25 cellular contexts compared by ENCODE assay signal in the genomic region with DNA sequence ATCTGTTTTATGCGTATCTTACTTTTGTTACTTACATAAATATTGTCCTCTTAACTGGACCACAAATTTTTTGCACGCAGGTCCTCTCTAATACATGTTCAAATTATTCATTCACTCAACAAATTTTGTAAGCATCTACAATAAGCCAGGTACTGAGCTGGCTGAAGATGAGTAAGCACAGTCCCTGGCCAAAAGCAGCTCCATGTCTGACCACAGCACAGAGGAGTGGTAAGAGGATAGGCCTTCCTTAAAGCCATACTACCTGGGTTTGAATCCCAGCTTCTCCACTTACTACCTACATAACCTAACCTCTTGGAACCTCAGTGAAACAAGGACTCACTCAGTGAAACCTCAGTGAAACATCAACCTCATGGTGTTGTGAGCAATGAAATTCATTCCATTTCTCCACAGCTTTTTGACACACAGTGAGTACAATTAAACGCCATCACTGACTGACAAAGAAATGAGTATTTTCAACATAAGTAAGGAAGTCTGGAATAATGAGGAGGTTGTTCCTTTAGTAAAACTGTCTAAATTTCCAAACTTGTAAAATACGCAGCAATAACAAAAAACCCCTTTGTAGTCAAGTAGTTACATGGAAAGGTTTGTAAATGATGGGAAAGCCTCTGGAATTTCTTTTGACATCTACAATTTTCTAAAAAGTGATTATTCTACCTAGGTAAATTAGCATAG. TPM values are rescaled to one million over a fixed set of nuclear protein-coding genes. Genes with fewer than 3 reads are reported as not detected.
DNase-seq lines count a peak whose midpoint lies in the region; ATAC-seq and TF ChIP-seq lines count a peak whose summit lies in the region.
"Had no signal": no experiment of that assay in that cellular context is flagged by ENCODE, and none has a peak within 500 bp of the region (broad histone marks: within the 10 kb centered on the region; RNA-seq: fewer than 3 reads in every experiment).

No MANE protein-coding gene starts in this region.

- H3K4me1 ChIP-seq in breast epithelium (no peaks in the 10 kb centered on the region), RWPE2 (ENCODE audit: insufficient read depth, poor library complexity, severe bottlenecking) (no peaks in the 10 kb centered on the region)

- no peak for TF ChIP-seq POLR2A in breast epithelium (IDR thresholded peaks at IDR 0.05)

- TF ChIP-seq CTCF in MCF 10A (IDR thresholded peaks at IDR 0.05; ENCODE audit: unreplicated experiment) = no peak
- no peak for TF ChIP-seq CTCF in breast epithelium (IDR thresholded peaks at IDR 0.05)
- TF ChIP-seq CTCF in RWPE2 (IDR thresholded peaks at IDR 0.05; ENCODE audit: poor library complexity, severe bottlenecking) = no peak
- no peak for TF ChIP-seq CTCF in fibroblast of mammary gland (conservative IDR thresholded peaks at IDR 0.05; ENCODE audit: control insufficient read depth, insufficient read depth, low read depth, low read length)

- DNase-seq in MCF 10A (ENCODE audit: unreplicated experiment) (peak; percentile 33), breast epithelium (ENCODE audit: low spot score in 2 of 2) (no peak), RWPE2 (ENCODE audit: low spot score) (no peak), fibroblast of mammary gland (ENCODE audit: low read depth) (peak; percentile 68), RPMI8226 (no peak)
- DNase-seq in stimulated activated effector memory CD8-positive, alpha-beta T cell treated with anti-CD3 and anti-CD28 coated beads, Interleukin-12 subunit alpha, Interleukin-12 subunit beta, amount 100 ng/mL, for 72 hours (ENCODE audit: low spot score in 2 of 2) = no peak
- DNase-seq in NK-92 treated with Interleukin-12 subunit alpha and Interleukin-12 subunit beta, amount 100 ng/mL, for 24 hours (lab: John Stamatoyannopoulos, UW) = no peak
- DNase-seq: activated CD4-positive, alpha-beta T cell treated with anti-CD3 and anti-CD28 coated beads, Interleukin-2, amount 50 U/mL, for 48 hours; activated gamma-delta T cell; activated T-cell treated with anti-CD3 and anti-CD28 coated beads for 4 hours; amygdala; central memory CD4-positive, alpha-beta T cell; left cardiac atrium; NCI-H146; NCI-H2171; NCI-H774; pancreas; PC-9; right lobe of liver; T-helper 2 cell had no signal

- intact Hi-C loops in MCF 10A (cut with micrococcal nuclease) = loop anchor here (10.0 kb wide), 1 partner anchor 60 kb away; no protein-coding TSS in a partner anchor
- intact Hi-C loops in breast epithelium (cut with DNase I; ENCODE audit: low total_unique reads) = no loop called here

- ATAC-seq in RWPE2 (ENCODE audit: low read depth) = peak; percentile 70
- no peak for ATAC-seq in stimulated activated effector memory CD8-positive, alpha-beta T cell treated with anti-CD3 and anti-CD28 coated beads, Interleukin-12 subunit alpha, Interleukin-12 subunit beta, amount 100 ng/mL, for 72 hours
- no peak for ATAC-seq in GM21367 (IDR thresholded peaks at IDR 0.05; ENCODE audit: unreplicated experiment)
- ATAC-seq: natural killer cell treated with Interleukin-12 subunit alpha and Interleukin-12 subunit beta and Interleukin-15 and Interleukin-18, amount 100 ng/mL, for 72 hours; stimulated activated memory B cell treated with anti-CD40 and anti-IgM and Interleukin-4, amounts not matched to agents 10 μg/mL and 1 μg/mL and 100 μg/mL, for 72 hours had no signal

- POLR2A ChIA-PET in MCF 10A (lab: Yijun Ruan, JAX) = interaction anchor here (0.8 to 3.5 kb wide), 2 partner anchors 8 to 14 kb away, joined by 4 to 16 read pairs; no protein-coding TSS in a partner anchor

- no peaks in the 10 kb centered on the region for H3K36me3 ChIP-seq in breast epithelium
- peaks cover 64% of the 10 kb centered on the region for H3K36me3 ChIP-seq in RWPE2 (ENCODE audit: low read depth)

- H3K9me3 ChIP-seq in breast epithelium = no peaks in the 10 kb centered on the region
- H3K9me3 ChIP-seq in RWPE2 (ENCODE audit: severe bottlenecking) = no peaks in the 10 kb centered on the region
- H3K9me3 ChIP-seq: BE2C, pancreas, right lobe of liver had no signal

- CTCF ChIA-PET in MCF 10A (lab: Yijun Ruan, JAX) = interaction anchor here (0.6 to 1.4 kb wide), 4 partner anchors 72 to 691 kb away, joined by 3 to 4 read pairs (median 4); a partner anchor contains a TSS

- H3K4me3 ChIP-seq in breast epithelium (no peak overlapping the region), RWPE2 (ENCODE audit: severe bottlenecking) (no peak overlapping the region), fibroblast of mammary gland (ENCODE audit: control insufficient read depth, low read depth, low read length) (no peak overlapping the region)
- H3K4me3 ChIP-seq: pancreas, PC-9, right lobe of liver had no signal

- H3K4me1 Mint-ChIP-seq in MCF 10A (ENCODE audit: insufficient read depth, unreplicated experiment) = peaks cover 20% of the 10 kb centered on the region
- H3K4me1 Mint-ChIP-seq in stimulated activated effector memory CD8-positive, alpha-beta T cell treated with anti-CD3 and anti-CD28 coated beads, Interleukin-12 subunit alpha, Interleukin-12 subunit beta, amount 100 ng/mL, for 72 hours = peaks cover 22% of the 10 kb centered on the region

- H3K27ac ChIP-seq in breast epithelium = no peak overlapping the region
- H3K27ac ChIP-seq in RWPE2 (ENCODE audit: poor library complexity, severe bottlenecking) = no peak overlapping the region
- H3K27ac ChIP-seq: PC-9, right lobe of liver, WERI-Rb-1 had no signal

- no TSS peak for BruUV-seq in MCF 10A (replicated peaks; lab: Mats Ljungman, UMichigan)

- peaks cover 32% of the 10 kb centered on the region for H3K36me3 Mint-ChIP-seq in MCF 10A (ENCODE audit: insufficient read depth, unreplicated experiment)
- H3K36me3 Mint-ChIP-seq in stimulated activated effector memory CD8-positive, alpha-beta T cell treated with anti-CD3 and anti-CD28 coated beads, Interleukin-12 subunit alpha, Interleukin-12 subunit beta, amount 100 ng/mL, for 72 hours = peaks cover 70% of the 10 kb centered on the region

- H3K27me3 Mint-ChIP-seq in MCF 10A (ENCODE audit: insufficient read depth, unreplicated experiment) = no peaks in the 10 kb centered on the region
- H3K27me3 Mint-ChIP-seq: natural killer cell treated with Interleukin-12 subunit alpha and Interleukin-12 subunit beta and Interleukin-15 and Interleukin-18, amount 100 ng/mL, for 72 hours; stimulated activated memory B cell treated with anti-CD40 and anti-IgM and Interleukin-4, amounts not matched to agents 10 μg/mL and 1 μg/mL and 100 μg/mL, for 72 hours had no signal

- no peak overlapping the region for H3K4me3 Mint-ChIP-seq in MCF 10A (ENCODE audit: unreplicated experiment)
- no peak overlapping the region for H3K4me3 Mint-ChIP-seq in stimulated activated effector memory CD8-positive, alpha-beta T cell treated with anti-CD3 and anti-CD28 coated beads, Interleukin-12 subunit alpha, Interleukin-12 subunit beta, amount 100 ng/mL, for 72 hours
- H3K4me3 Mint-ChIP-seq: natural killer cell treated with Interleukin-12 subunit alpha and Interleukin-12 subunit beta and Interleukin-15 and Interleukin-18, amount 100 ng/mL, for 72 hours; stimulated activated memory B cell treated with anti-CD40 and anti-IgM and Interleukin-4, amounts not matched to agents 10 μg/mL and 1 μg/mL and 100 μg/mL, for 72 hours had no signal

- H3K27me3 ChIP-seq in breast epithelium (no peaks in the 10 kb centered on the region), RWPE2 (ENCODE audit: insufficient read depth, poor library complexity, severe bottlenecking) (no peaks in the 10 kb centered on the region)
- H3K27me3 ChIP-seq: BE2C, pancreas, right lobe of liver had no signal

- H3K9me3 Mint-ChIP-seq in MCF 10A (ENCODE audit: unreplicated experiment) = no peaks in the 10 kb centered on the region
- H3K9me3 Mint-ChIP-seq in stimulated activated effector memory CD8-positive, alpha-beta T cell treated with anti-CD3 and anti-CD28 coated beads, Interleukin-12 subunit alpha, Interleukin-12 subunit beta, amount 100 ng/mL, for 72 hours = no peaks in the 10 kb centered on the region
- H3K9me3 Mint-ChIP-seq: natural killer cell treated with Interleukin-12 subunit alpha and Interleukin-12 subunit beta and Interleukin-15 and Interleukin-18, amount 100 ng/mL, for 72 hours; stimulated activated memory B cell treated with anti-CD40 and anti-IgM and Interleukin-4, amounts not matched to agents 10 μg/mL and 1 μg/mL and 100 μg/mL, for 72 hours had no signal

- no peak overlapping the region for H3K27ac Mint-ChIP-seq in MCF 10A (ENCODE audit: low read depth, unreplicated experiment)
- peak overlapping the region; percentile 48 for H3K27ac Mint-ChIP-seq in stimulated activated effector memory CD8-positive, alpha-beta T cell treated with anti-CD3 and anti-CD28 coated beads, Interleukin-12 subunit alpha, Interleukin-12 subunit beta, amount 100 ng/mL, for 72 hours
- H3K27ac Mint-ChIP-seq: stimulated activated memory B cell treated with anti-CD40 and anti-IgM and Interleukin-4, amounts not matched to agents 10 μg/mL and 1 μg/mL and 100 μg/mL, for 72 hours had no signal

RNA-seq across cellular contexts. Expression of a gene that starts 15.0 kb away (rescaled TPM):
- total RNA-seq in MCF 10A (2022) (41.4 and 43.5 TPM in 2 replicates), breast epithelium (100 to 1,000 TPM in 1 of 3 donors, 10 to 100 TPM in 2; 80.3 to 114 (median 82.9) TPM)

Comparison
In these comparisons a context has a peak if more than half of its experiments do, and no peak if none do; other contexts are left out.
1. DNase-seq: peak in MCF 10A (single experiment) and fibroblast of mammary gland (single experiment); none in breast epithelium (0 of 2), RWPE2 (single experiment), stimulated activated effector memory CD8-positive, alpha-beta T cell treated with anti-CD3 and anti-CD28 coated beads, Interleukin-12 subunit alpha, Interleukin-12 subunit beta, amount 100 ng/mL, for 72 hours (0 of 2), NK-92 treated with Interleukin-12 subunit alpha and Interleukin-12 subunit beta, amount 100 ng/mL, for 24 hours (single experiment) and RPMI8226 (single experiment).